ENCODE assay signal across 9 cellular contexts in genomic region chr11:1382831-1383607, GRCh38. TPM values are rescaled to one million over a fixed set of nuclear protein-coding genes. Genes with fewer than 3 reads are reported as not detected.
A peak's percentile ranks its signal among the peaks of the same experiment; 100 is the strongest.
DNase-seq lines count a peak whose midpoint lies in the region; ATAC-seq, FAIRE-seq and TF ChIP-seq lines count a peak whose summit lies in the region.
"Had no signal": no experiment of that assay in that cellular context is flagged by ENCODE, and none has a peak within 500 bp of the region (broad histone marks: within the 10 kb centered on the region; RNA-seq: fewer than 3 reads in every experiment).

No MANE protein-coding gene starts in this region.

- H4K20me1 ChIP-seq in MM.1S (ENCODE audit: insufficient read depth, low read length) (no peaks in the 10 kb centered on the region), hepatocyte (ENCODE audit: insufficient read depth, poor library complexity, severe bottlenecking) (no peaks in the 10 kb centered on the region)

- no peaks in the 10 kb centered on the region for H3K9me3 ChIP-seq in MM.1S (replicated peaks; ENCODE audit: insufficient read depth, low read length)
- no peaks in the 10 kb centered on the region for H3K9me3 ChIP-seq in hepatocyte (ENCODE audit: low read depth)

- H3K27me3 ChIP-seq in MM.1S (replicated peaks; ENCODE audit: insufficient read depth, low read length), result peaks cover 78% of the 10 kb centered on the region
- H3K27me3 ChIP-seq in hepatocyte, result no peaks in the 10 kb centered on the region
- H3K27me3 ChIP-seq in rectal smooth muscle tissue (ENCODE audit: control insufficient read depth, insufficient read depth, low read length), result no peaks in the 10 kb centered on the region

- no peaks in the 10 kb centered on the region for H3F3A ChIP-seq in MM.1S (ENCODE audit: insufficient read depth, low read length)

- FAIRE-seq in urothelium cell line (lab: Jason Lieb, UNC), result no peak

- TF ChIP-seq CTCF in MM.1S (IDR thresholded peaks at IDR 0.05; ENCODE audit: low read length), result no peak
- no peak for TF ChIP-seq CTCF in hepatocyte (IDR thresholded peaks at IDR 0.05; ENCODE audit: poor library complexity)

- peak; percentile 81 for ATAC-seq in GM21619 (IDR thresholded peaks at IDR 0.05; ENCODE audit: unreplicated experiment)

- H3K4me3 ChIP-seq in MM.1S (ENCODE audit: low read length) (peak overlapping the region; percentile 53), hepatocyte (peak overlapping the region; percentile 77), rectal smooth muscle tissue (ENCODE audit: low read length) (peak overlapping the region; percentile 55)

- H3K36me3 ChIP-seq in MM.1S (replicated peaks; ENCODE audit: insufficient read depth, low read length) (no peaks in the 10 kb centered on the region), hepatocyte (replicated peaks; ENCODE audit: insufficient read depth, low read depth) (no peaks in the 10 kb centered on the region), rectal smooth muscle tissue (ENCODE audit: control insufficient read depth, insufficient read depth, low read length) (no peaks in the 10 kb centered on the region)

- DNase-seq in COLO668 (lab: John Stamatoyannopoulos, UW; ENCODE audit: unreplicated experiment) (peak; percentile 49), MM.1S (peak; percentile 48), anterior cingulate cortex (lab: John Stamatoyannopoulos, UW) (peak in 51 of 58 donors; percentile 46 to 83 (median 67)), hepatocyte (ENCODE audit: low spot score) (peak; percentile 94), urothelium cell line (ENCODE audit: low spot score) (peak; percentile 66)

- WGBS in hepatocyte (ENCODE audit: low lambda C conversion rate, missing lambda C conversion rate), result 1% methylated on average over 27 of the region's 56 CpGs

- H2AFZ ChIP-seq in MM.1S (ENCODE audit: low read length) (no peak overlapping the region; the same call in 1 of the 2 replicates), hepatocyte (peak overlapping the region; percentile 94)

- H3K9me2 ChIP-seq in MM.1S (replicated peaks; ENCODE audit: insufficient read depth, low read length) (no peaks in the 10 kb centered on the region), hepatocyte (replicated peaks; ENCODE audit: insufficient read depth) (no peaks in the 10 kb centered on the region)

- no peaks in the 10 kb centered on the region for H3K36me3 Mint-ChIP-seq in T-helper 1 cell treated with Interleukin-12 subunit alpha and Interleukin-12 subunit beta and Interleukin-4 antibody, amounts not matched to agents 30 μg/mL and 1 μg/mL, for 36 hours (ENCODE audit: low read depth)

- H3K79me2 ChIP-seq in MM.1S (ENCODE audit: low read length) (no peaks in the 10 kb centered on the region), hepatocyte (no peaks in the 10 kb centered on the region)

- H3K27me3 Mint-ChIP-seq in T-helper 1 cell treated with Interleukin-12 subunit alpha and Interleukin-12 subunit beta and Interleukin-4 antibody, amounts not matched to agents 30 μg/mL and 1 μg/mL, for 36 hours (ENCODE audit: low read depth), result peaks cover 36% of the 10 kb centered on the region

- peak overlapping the region; percentile 29; the same call in 1 of the 2 replicates for H3K9ac ChIP-seq in MM.1S (ENCODE audit: low read length)
- H3K9ac ChIP-seq in rectal smooth muscle tissue (ENCODE audit: low read length), result peak overlapping the region; percentile 39

- H3K4me3 Mint-ChIP-seq in T-helper 1 cell treated with Interleukin-12 subunit alpha and Interleukin-12 subunit beta and Interleukin-4 antibody, amounts not matched to agents 30 μg/mL and 1 μg/mL, for 36 hours, result peak overlapping the region; percentile 77

- H3K4me2 ChIP-seq in MM.1S (ENCODE audit: low read depth, low read length) (peak overlapping the region; percentile 79; the same call in 1 of the 2 replicates), hepatocyte (peak overlapping the region; percentile 88)

- no peaks in the 10 kb centered on the region for H3K9me3 Mint-ChIP-seq in T-helper 1 cell treated with Interleukin-12 subunit alpha and Interleukin-12 subunit beta and Interleukin-4 antibody, amounts not matched to agents 30 μg/mL and 1 μg/mL, for 36 hours

- no peaks in the 10 kb centered on the region for H3K4me1 ChIP-seq in MM.1S (ENCODE audit: low read length)
- peaks cover 3% of the 10 kb centered on the region for H3K4me1 ChIP-seq in hepatocyte (ENCODE audit: insufficient read depth)
- H3K4me1 ChIP-seq in rectal smooth muscle tissue (ENCODE audit: control insufficient read depth, insufficient read depth, low read length), result no peaks in the 10 kb centered on the region

- peak overlapping the region; percentile 62 for H3K27ac Mint-ChIP-seq in T-helper 1 cell treated with Interleukin-12 subunit alpha and Interleukin-12 subunit beta and Interleukin-4 antibody, amounts not matched to agents 30 μg/mL and 1 μg/mL, for 36 hours

- no peak overlapping the region for H3K27ac ChIP-seq in MM.1S (ENCODE audit: low read length)
- peak overlapping the region; percentile 95 for H3K27ac ChIP-seq in hepatocyte
- peak overlapping the region; percentile 72 for H3K27ac ChIP-seq in rectal smooth muscle tissue (ENCODE audit: low read depth, low read length)

- H3K4me1 Mint-ChIP-seq in T-helper 1 cell treated with Interleukin-12 subunit alpha and Interleukin-12 subunit beta and Interleukin-4 antibody, amounts not matched to agents 30 μg/mL and 1 μg/mL, for 36 hours (ENCODE audit: low read depth), result peaks cover 4% of the 10 kb centered on the region

RNA-seq across cellular contexts. Expression of gene BRSK2, which starts 6.7 kb away (rescaled TPM):
- 4.7 and 6.8 TPM in 2 replicates for total RNA-seq in hepatocyte
- polyA plus RNA-seq in hepatocyte, result 13.6 and 15.1 TPM in 2 replicates
- total RNA-seq: T-helper 2 cell treated with Interferon-gamma antibody and Interleukin-4, amounts not matched to agents 100 ng/mL and 5 ng/mL, for 36 hours had no signal
